Comparison of ENCODE assay signal across 8 cellular contexts in genomic region chr1:210195635-210196160, GRCh38. TPM values are rescaled to one million over a fixed set of nuclear protein-coding genes. Genes with fewer than 3 reads are reported as not detected.
"Had no signal": no experiment of that assay in that cellular context is flagged by ENCODE, and none has a peak within 500 bp of the region (broad histone marks: within the 10 kb centered on the region; RNA-seq: fewer than 3 reads in every experiment).

No MANE protein-coding gene starts in this region.

- H3K36me3 Mint-ChIP-seq: IgD-negative memory B cell had no signal

- H3K4me3 ChIP-seq: GM23248 had no signal

- H3K27ac ChIP-seq: GM23248, HL-60 had no signal

- H3K4me1 Mint-ChIP-seq: H9, IgD-negative memory B cell had no signal

- H3K9ac ChIP-seq: GM23248 had no signal

- H2AFZ ChIP-seq: GM23248 had no signal

- H3K27ac Mint-ChIP-seq: HFFc6, IgD-negative memory B cell had no signal

- H3K4me3 Mint-ChIP-seq: H9, HFFc6 had no signal

- DNase-seq: GM23248, GOT3, H9, HCEC 1CT, HFFc6 had no signal

RNA-seq across cellular contexts. Expression of gene SERTAD4, which starts 36.9 kb away (rescaled TPM):
- total RNA-seq: HepG2 had no signal
- polyA plus RNA-seq: HepG2, IgD-negative memory B cell had no signal
